In the genomic region with DNA sequence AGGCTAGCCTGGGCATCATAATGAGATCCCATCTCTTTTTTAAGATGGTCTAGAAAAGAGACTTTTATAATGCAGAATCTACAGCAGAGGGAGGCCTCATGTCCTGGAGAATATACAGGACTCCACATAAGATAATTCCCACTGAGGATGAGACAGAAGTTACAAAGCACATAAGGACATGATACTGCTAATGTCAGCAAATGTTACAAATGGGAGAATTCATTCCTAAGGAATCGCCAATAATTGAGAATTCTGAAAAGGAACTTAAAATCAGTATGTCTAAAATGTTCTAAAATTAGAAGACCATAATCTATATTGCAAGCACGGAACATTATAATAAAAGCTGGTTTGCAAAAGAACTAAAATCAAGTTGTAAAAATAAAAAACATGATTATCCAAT, we compare ENCODE assay signal across 21 cellular contexts.
DNase-seq lines count a peak whose midpoint lies in the region; ATAC-seq, FAIRE-seq and TF ChIP-seq lines count a peak whose summit lies in the region.
"Had no signal": no experiment of that assay in that cellular context is flagged by ENCODE, and none has a peak within 500 bp of the region (broad histone marks: within the 10 kb centered on the region; RNA-seq: fewer than 3 reads in every experiment).

No MANE protein-coding gene starts in this region.

- no peak overlapping the region for H2BK120ac ChIP-seq in IMR-90 (ENCODE audit: low read depth, low read length)

- no peak overlapping the region for H2BK5ac ChIP-seq in IMR-90 (ENCODE audit: low read depth, low read length, poor library complexity, severe bottlenecking)

- no peak overlapping the region for H2AFZ ChIP-seq in IMR-90 (replicated peaks; ENCODE audit: low read length, poor library complexity)

- ATAC-seq in A549 (no peak), IMR-90 (ENCODE audit: low read depth) (no peak)
- ATAC-seq: CD8-positive, alpha-beta T cell had no signal

- H3K79me1 ChIP-seq in IMR-90 (ENCODE audit: low read depth in 1 of 2, low read length in 2 of 2): no peaks in the 10 kb centered on the region

- peaks cover 9% of the 10 kb centered on the region for H3K27me3 Mint-ChIP-seq in nephron (ENCODE audit: low read depth)

- no peak overlapping the region for H3K4me3 Mint-ChIP-seq in nephron
- H3K4me3 Mint-ChIP-seq: B cell; CD4-positive, alpha-beta T cell; CD8-positive, alpha-beta T cell had no signal

- no peak overlapping the region for H2AK9ac ChIP-seq in IMR-90 (replicated peaks; ENCODE audit: low read depth, low read length, poor library complexity)

- no TSS peak for BruUV-seq in IMR-90 (replicated peaks; lab: Mats Ljungman, UMichigan)

- no peak for TF ChIP-seq EP300 in A549 (IDR thresholded peaks at IDR 0.05)

- H4K20me1 ChIP-seq in IMR-90 (ENCODE audit: insufficient read depth, low read length): no peaks in the 10 kb centered on the region
- H4K20me1 ChIP-seq: BLaER1 treated with 17β-estradiol and CSF1 and Interleukin-3, amounts not matched to agents 10 nM and 100 nM had no signal

- H3K4me1 ChIP-seq in A549 (peaks cover 3% of the 10 kb centered on the region; the same call in 1 of the 3 replicates), IMR-90 (ENCODE audit: control insufficient read depth, insufficient read depth, low read length) (peaks cover 6% of the 10 kb centered on the region)
- H3K4me1 ChIP-seq: BLaER1 treated with 17β-estradiol and CSF1 and Interleukin-3, amounts not matched to agents 10 nM and 100 nM; Caco-2 had no signal

- H3K36me3 Mint-ChIP-seq in nephron (ENCODE audit: low read depth): peaks cover 4% of the 10 kb centered on the region
- H3K36me3 Mint-ChIP-seq: CD8-positive, alpha-beta T cell had no signal

- no peak overlapping the region for H4K8ac ChIP-seq in IMR-90 (ENCODE audit: low read depth in 2 of 2, low read length in 2 of 2)

- no peak for TF ChIP-seq CTCF in A549 (IDR thresholded peaks at IDR 0.05)
- TF ChIP-seq CTCF in IMR-90 (conservative IDR thresholded peaks at IDR 0.05; ENCODE audit: low read depth, low read length): no peak
- no peak for TF ChIP-seq CTCF in nephron (IDR thresholded peaks at IDR 0.05; ENCODE audit: unreplicated experiment in 3 of 3)
- TF ChIP-seq CTCF in lower leg skin (IDR thresholded peaks at IDR 0.05): no peak

- TF ChIP-seq POLR2A in A549 (IDR thresholded peaks at IDR 0.05; ENCODE audit: low read length): no peak
- no peak for TF ChIP-seq POLR2A in IMR-90 (IDR thresholded peaks at IDR 0.05; ENCODE audit: low read depth, low read length)
- no peak for TF ChIP-seq POLR2A in lower leg skin (IDR thresholded peaks at IDR 0.05)

- intact Hi-C loops in IMR-90 (cut with micrococcal nuclease): no loop called here
- intact Hi-C loops in lower leg skin (cut with DNase I; ENCODE audit: low total_unique reads): loop anchor here (5.0 kb wide), 1 partner anchor 1239 kb away; no protein-coding TSS in a partner anchor

- in situ Hi-C loops in IMR-90 (cut with MboI; ENCODE audit: low sequenced_read_pairs): no loop called here

- no peak overlapping the region for H3K9ac ChIP-seq in IMR-90 (ENCODE audit: low read depth, low read length)
- H3K9ac ChIP-seq: BLaER1 treated with 17β-estradiol and CSF1 and Interleukin-3, amounts not matched to agents 10 nM and 100 nM had no signal

- no peak overlapping the region for H3K14ac ChIP-seq in IMR-90 (replicated peaks; ENCODE audit: low read depth, low read length)

- H3K27ac ChIP-seq in A549: no peak overlapping the region
- H3K27ac ChIP-seq in IMR-90 (ENCODE audit: insufficient read depth, low read length): no peak overlapping the region
- H3K27ac ChIP-seq: BLaER1 treated with 17β-estradiol and CSF1 and Interleukin-3, amounts not matched to agents 10 nM and 100 nM; C4-2B had no signal

- peak; percentile 87 for FAIRE-seq in A549 (lab: Jason Lieb, UNC)
- FAIRE-seq: A204.1, D721Med, G401.6, GM12891, GM19239 had no signal

- no peak overlapping the region for H2BK20ac ChIP-seq in IMR-90 (ENCODE audit: low read depth, low read length)

- no peak for TF ChIP-seq RAD21 in A549 (conservative IDR thresholded peaks at IDR 0.05 in 1 of 2, IDR thresholded peaks at IDR 0.05 in 1 of 2)
- TF ChIP-seq RAD21 in IMR-90 (IDR thresholded peaks at IDR 0.05; ENCODE audit: low read length): no peak

- no peak overlapping the region for H4K5ac ChIP-seq in IMR-90 (ENCODE audit: low read depth, low read length)

- H3K23ac ChIP-seq in IMR-90 (ENCODE audit: low read depth, low read length): no peak overlapping the region

- no peak for DNase-seq in A549 (ENCODE audit: low read depth in 1 of 2, low spot score in 1 of 2)
- DNase-seq in IMR-90: no peak
- DNase-seq in NCI-H524 (lab: John Stamatoyannopoulos, UW): no peak
- no peak for DNase-seq in lower leg skin (ENCODE audit: low spot score in 2 of 2)
- DNase-seq: 8988T; AML-193; Caco-2; Calu3; CD4-positive, alpha-beta T cell; CD8-positive, alpha-beta T cell; DMS79 treated with DMSO at 0.1 percent for 48 hours; GF-D8 had no signal

- H3K56ac ChIP-seq in IMR-90 (ENCODE audit: extremely low read depth, insufficient read depth, low read length): no peak overlapping the region

- no peak overlapping the region for H2BK15ac ChIP-seq in IMR-90 (ENCODE audit: low read depth, low read length)

- H3K9me3 Mint-ChIP-seq in nephron: no peaks in the 10 kb centered on the region
- H3K9me3 Mint-ChIP-seq: CD4-positive, alpha-beta T cell; CD8-positive, alpha-beta T cell had no signal

- no peak overlapping the region for H3K18ac ChIP-seq in IMR-90 (ENCODE audit: low read depth, low read length)

- POLR2A ChIA-PET in A549 (lab: Yijun Ruan, JAX) (no interaction called here), IMR-90 (lab: Charles Lee; ENCODE audit: unreplicated experiment) (no interaction called here)

- 85% methylated on average over 2 of the region's 2 CpGs for WGBS in A549 (ENCODE audit: missing lambda C conversion rate)
- no CpG with 5 or more reads among the region's 2 CpGs for WGBS in IMR-90 (ENCODE audit: extremely low coverage in 2 of 2, insufficient read length in 1 of 2), 2 experiments
- WGBS in lower leg skin, 2 donors: 93 to 98% methylated on average over 2 of the region's 2 CpGs

- peaks cover 26% of the 10 kb centered on the region for H3K9me3 ChIP-seq in A549
- peaks cover 2% of the 10 kb centered on the region; the same call in 1 of the 2 replicates for H3K9me3 ChIP-seq in IMR-90 (ENCODE audit: control insufficient read depth, insufficient read depth, low read length)
- H3K9me3 ChIP-seq: Caco-2 had no signal

- no peaks in the 10 kb centered on the region for H3K9me1 ChIP-seq in IMR-90 (ENCODE audit: insufficient read depth, low read length)

- H3K4me2 ChIP-seq in A549 (no peak overlapping the region), IMR-90 (ENCODE audit: low read depth, low read length) (no peak overlapping the region)
- H3K4me2 ChIP-seq: BLaER1 treated with 17β-estradiol and CSF1 and Interleukin-3, amounts not matched to agents 10 nM and 100 nM had no signal

- H3K36me3 ChIP-seq in IMR-90 (ENCODE audit: control insufficient read depth, insufficient read depth, low read length): no peaks in the 10 kb centered on the region
- H3K36me3 ChIP-seq: BLaER1 treated with 17β-estradiol and CSF1 and Interleukin-3, amounts not matched to agents 10 nM and 100 nM had no signal

- H3K4ac ChIP-seq in IMR-90 (ENCODE audit: low read depth, low read length): no peak overlapping the region

- no peaks in the 10 kb centered on the region; the same call in 1 of the 2 replicates for H3K27me3 ChIP-seq in IMR-90 (ENCODE audit: control insufficient read depth, insufficient read depth, low read length)
- H3K27me3 ChIP-seq: BLaER1 treated with 17β-estradiol and CSF1 and Interleukin-3, amounts not matched to agents 10 nM and 100 nM had no signal

- H3K4me3 ChIP-seq in A549 (no peak overlapping the region), IMR-90 (ENCODE audit: insufficient read depth, low read depth, low read length) (no peak overlapping the region), lower leg skin (ENCODE audit: low read depth, poor library complexity, severe bottlenecking) (no peak overlapping the region)
- H3K4me3 ChIP-seq: BLaER1 treated with 17β-estradiol and CSF1 and Interleukin-3, amounts not matched to agents 10 nM and 100 nM had no signal

- no peak overlapping the region for H4K91ac ChIP-seq in IMR-90 (ENCODE audit: insufficient read depth, low read depth, low read length)

- H3K27ac Mint-ChIP-seq in nephron: peak overlapping the region in 2 of 3 experiments; percentile 44 to 48
- H3K27ac Mint-ChIP-seq: B cell; CD4-positive, alpha-beta T cell; CD8-positive, alpha-beta T cell had no signal

- CTCF ChIA-PET in A549 (lab: Yijun Ruan, JAX) (interaction anchor here (1.2 kb wide), 1 partner anchor 14 kb away, joined by 4 read pairs; no protein-coding TSS in a partner anchor), IMR-90 (lab: Yijun Ruan, JAX) (no interaction called here)

- no peak overlapping the region for H2AK5ac ChIP-seq in IMR-90 (ENCODE audit: low read depth, low read length)

- peaks cover 35% of the 10 kb centered on the region for H3K4me1 Mint-ChIP-seq in nephron
- H3K4me1 Mint-ChIP-seq: B cell had no signal

- dilution Hi-C loops in IMR-90 (cut with HindIII; ENCODE audit: low sequenced_read_pairs, unreplicated experiment): no loop called here

TF ChIP-seq in A549, 52 proteins besides CTCF, POLR2A, EP300 and RAD21:
- no peak for TF ChIP-seq RARB (CRISPR knock-in tag; IDR thresholded peaks at IDR 0.05)
- TF ChIP-seq MAFK (IDR thresholded peaks at IDR 0.05; ENCODE audit: partially characterized antibody): peak; percentile 80

TF ChIP-seq in IMR-90, 13 proteins besides CTCF, POLR2A, EP300 and RAD21:
- TF ChIP-seq SMC3 (IDR thresholded peaks at IDR 0.05; ENCODE audit: low read depth, low read length) (no peak), MAFK (IDR thresholded peaks at IDR 0.05; ENCODE audit: low read depth, low read length) (peak; percentile 69), NFE2L2 (IDR thresholded peaks at IDR 0.05; ENCODE audit: low read depth, low read length) (no peak)
